In genomic region chr18:60883594-60883993, GRCh38 we compare ENCODE assay signal across 26 cellular contexts.
"Had no signal": no experiment of that assay in that cellular context is flagged by ENCODE, and none has a peak within 500 bp of the region (broad histone marks: within the 10 kb centered on the region; RNA-seq: fewer than 3 reads in every experiment).

No MANE protein-coding gene starts in this region.

- H3K9me3 Mint-ChIP-seq: dendritic cell treated with granulocyte-macrophage colony-stimulating factor and Interleukin-4, amounts not matched to agents 40 ng/mL and 50 ng/mL, for 4 days; endodermal cell; mesothelial cell of epicardium had no signal

- H3K27me3 Mint-ChIP-seq: dendritic cell treated with granulocyte-macrophage colony-stimulating factor and Interleukin-4, amounts not matched to agents 40 ng/mL and 50 ng/mL, for 4 days; effector memory CD8-positive, alpha-beta T cell; naive B cell; naive thymus-derived CD8-positive, alpha-beta T cell had no signal

- H3K4me3 ChIP-seq: colonic mucosa, esophagus muscularis mucosa, gastrocnemius medialis, heart right ventricle, left lung, lower lobe of right lung, mucosa of descending colon had no signal

- H3K27ac Mint-ChIP-seq: dendritic cell treated with granulocyte-macrophage colony-stimulating factor and Interleukin-4, amounts not matched to agents 40 ng/mL and 50 ng/mL, for 4 days; effector memory CD8-positive, alpha-beta T cell; endodermal cell; mesothelial cell of epicardium; naive B cell; naive thymus-derived CD8-positive, alpha-beta T cell had no signal

- FAIRE-seq: endometrium, islet of Langerhans, keratinocyte had no signal

- H3K9me3 ChIP-seq: colonic mucosa, esophagus muscularis mucosa, gastrocnemius medialis, left lung, lower lobe of right lung, mucosa of descending colon had no signal

- H3K36me3 ChIP-seq: colonic mucosa, esophagus muscularis mucosa, gastrocnemius medialis, heart right ventricle, left lung, lower lobe of right lung had no signal

- H3K4me3 Mint-ChIP-seq: dendritic cell treated with granulocyte-macrophage colony-stimulating factor and Interleukin-4, amounts not matched to agents 40 ng/mL and 50 ng/mL, for 4 days; effector memory CD8-positive, alpha-beta T cell; endodermal cell; mesothelial cell of epicardium; naive B cell; naive thymus-derived CD8-positive, alpha-beta T cell had no signal

- H3K36me3 Mint-ChIP-seq: mesothelial cell of epicardium; naive B cell; naive thymus-derived CD8-positive, alpha-beta T cell had no signal

- H3K4me1 Mint-ChIP-seq: naive B cell; naive thymus-derived CD8-positive, alpha-beta T cell had no signal

- H3K27ac ChIP-seq: colonic mucosa, esophagus muscularis mucosa, gastrocnemius medialis, heart right ventricle, left lung, lower lobe of right lung had no signal

- H3K4me1 ChIP-seq: colonic mucosa, esophagus muscularis mucosa, gastrocnemius medialis, heart right ventricle, left lung, lower lobe of right lung had no signal

- H3K27me3 ChIP-seq: colonic mucosa, esophagus muscularis mucosa, gastrocnemius medialis, heart right ventricle, left lung had no signal

- ATAC-seq: effector memory CD8-positive, alpha-beta T cell; gastrocnemius medialis; heart right ventricle; left cardiac atrium; left lung; left ventricle myocardium superior; lower lobe of right lung; mucosa of descending colon; naive thymus-derived CD8-positive, alpha-beta T cell had no signal

- DNase-seq: colonic mucosa; cortex of kidney; effector CD8-positive, alpha-beta T cell; effector memory CD8-positive, alpha-beta T cell; endodermal cell; erythroblast; foreskin melanocyte; gastrocnemius medialis; glutamatergic neuron; head of caudate nucleus; heart right ventricle; hippocampal formation; left cardiac atrium; left lung; left ventricle myocardium superior; lower lobe of right lung; mesenchymal stem cell; mucosa of descending colon; naive B cell; naive thymus-derived CD8-positive, alpha-beta T cell had no signal
